Comparison of ENCODE assay signal across 8 cellular contexts in genomic region chr1:147389532-147390184, GRCh38.
A peak's percentile ranks its signal among the peaks of the same experiment; 100 is the strongest.
DNase-seq lines count a peak whose midpoint lies in the region; ATAC-seq and TF ChIP-seq lines count a peak whose summit lies in the region.

No MANE protein-coding gene starts in this region.

- 94% methylated on average over 6 of the region's 8 CpGs for WGBS in esophagus muscularis mucosa

- intact Hi-C loops in A673 (cut with micrococcal nuclease; ENCODE audit: unreplicated experiment): loop anchor here (5.0 kb wide), 1 partner anchor 117 kb away; no protein-coding TSS in a partner anchor
- intact Hi-C loops in esophagus muscularis mucosa (cut with DNase I): loop anchor here (5.0 kb wide), 1 partner anchor 117 kb away; no protein-coding TSS in a partner anchor

- POLR2A ChIA-PET in A673 (lab: Charles Lee; ENCODE audit: low non-redundant PET): no interaction called here

- no peaks in the 10 kb centered on the region for H3K36me3 Mint-ChIP-seq in naive B cell

- H3K27ac Mint-ChIP-seq in naive B cell: no peak overlapping the region

- TF ChIP-seq EP300 in esophagus muscularis mucosa (IDR thresholded peaks at IDR 0.05): no peak

- peaks cover 0 to 20% (median 6%) of the 10 kb centered on the region in 7 donors for H3K9me3 Mint-ChIP-seq in naive B cell

- H3K36me3 ChIP-seq in A673 (ENCODE audit: insufficient read depth, low read length, poor library complexity, severe bottlenecking): no peaks in the 10 kb centered on the region
- no peaks in the 10 kb centered on the region for H3K36me3 ChIP-seq in GM06990 (ENCODE audit: control insufficient read depth, insufficient read depth, low read length)
- H3K36me3 ChIP-seq in esophagus muscularis mucosa: no peaks in the 10 kb centered on the region

- H3K4me1 Mint-ChIP-seq in naive B cell: no peaks in the 10 kb centered on the region

- no peaks in the 10 kb centered on the region for H3K4me1 ChIP-seq in A673 (ENCODE audit: insufficient read depth, low read length, poor library complexity, severe bottlenecking)
- H3K4me1 ChIP-seq in esophagus muscularis mucosa: no peaks in the 10 kb centered on the region

- TF ChIP-seq CTCF in A673 (conservative IDR thresholded peaks at IDR 0.05; ENCODE audit: low read depth, low read length): peak; percentile 72
- peak; percentile 70 for TF ChIP-seq CTCF in GM06990 (IDR thresholded peaks at IDR 0.05; ENCODE audit: insufficient read depth, low read length, poor library complexity, severe bottlenecking)
- peak; percentile 34 to 70 (median 56) for TF ChIP-seq CTCF in esophagus muscularis mucosa (IDR thresholded peaks at IDR 0.05)

- H3K27me3 ChIP-seq in A673 (replicated peaks; ENCODE audit: insufficient read depth, low read depth, low read length, poor library complexity): no peaks in the 10 kb centered on the region
- no peaks in the 10 kb centered on the region for H3K27me3 ChIP-seq in GM06990 (replicated peaks; ENCODE audit: control insufficient read depth, insufficient read depth, low read length)
- H3K27me3 ChIP-seq in esophagus muscularis mucosa: peaks cover 0 to 11% (median 0%) of the 10 kb centered on the region in 4 donors

- TF ChIP-seq POLR2A in esophagus muscularis mucosa (IDR thresholded peaks at IDR 0.05; ENCODE audit: low read depth): no peak

- ATAC-seq in naive B cell (ENCODE audit: low read depth in 2 of 2): no peak
- ATAC-seq in HG02885 (IDR thresholded peaks at IDR 0.05; ENCODE audit: poor library complexity, unreplicated experiment): no peak

- peaks cover 17 to 26% (median 21%) of the 10 kb centered on the region in 3 donors for H3K27me3 Mint-ChIP-seq in naive B cell

- DNase-seq in A673 (ENCODE audit: low spot score) (peak; percentile 61), GM06990 (ENCODE audit: extremely low read depth, insufficient read length) (peak; percentile 9), M059J (ENCODE audit: low read depth) (peak; percentile 43), SK-N-DZ (ENCODE audit: low spot score) (peak; percentile 56), esophagus muscularis mucosa (ENCODE audit: extremely low spot score) (no peak), naive B cell (peak; percentile 7)
- no peak for DNase-seq in activated CD4-positive, alpha-beta T cell treated with anti-CD3 and anti-CD28 coated beads, Interleukin-2, amount 50 U/mL, for 48 hours

- CTCF ChIA-PET in A673 (lab: Charles Lee): interaction anchor here (0.6 to 1.9 kb wide), 7 partner anchors 9 to 503 kb away, joined by 3 to 18 read pairs (median 4); no protein-coding TSS in a partner anchor

- no peak overlapping the region for H3K4me3 Mint-ChIP-seq in naive B cell

- H3K4me3 ChIP-seq in A673 (ENCODE audit: low read depth, low read length, poor library complexity, severe bottlenecking) (no peak overlapping the region), GM06990 (replicated peaks; ENCODE audit: low read depth, low read length) (no peak overlapping the region), esophagus muscularis mucosa (no peak overlapping the region)

- no TSS peak for BruUV-seq in A673 (replicated peaks; lab: Mats Ljungman, UMichigan)

- H3K27ac ChIP-seq in A673 (ENCODE audit: low read depth, low read length, poor library complexity, severe bottlenecking): no peak overlapping the region
- H3K27ac ChIP-seq in esophagus muscularis mucosa (replicated peaks in 1 of 4): no peak overlapping the region

- H3K9me3 ChIP-seq in A673 (ENCODE audit: low read depth, low read length, poor library complexity, severe bottlenecking) (peaks cover 4% of the 10 kb centered on the region), esophagus muscularis mucosa (peaks cover 0 to 6% (median 2%) of the 10 kb centered on the region in 4 donors)

Comparison
In these comparisons a context has a peak if more than half of its experiments do, and no peak if none do; other contexts are left out.
1. DNase-seq: peak in A673 (single experiment), GM06990 (single experiment), M059J (single experiment), SK-N-DZ (single experiment) and naive B cell (single experiment); none in esophagus muscularis mucosa (single experiment) and activated CD4-positive, alpha-beta T cell treated with anti-CD3 and anti-CD28 coated beads, Interleukin-2, amount 50 U/mL, for 48 hours (0 of 2).
2. Peak in every context shown above with its lines, with median percentiles within 50 percentile points of each other: CTCF ChIP-seq.